10 cellular contexts compared by ENCODE assay signal in the genomic region with DNA sequence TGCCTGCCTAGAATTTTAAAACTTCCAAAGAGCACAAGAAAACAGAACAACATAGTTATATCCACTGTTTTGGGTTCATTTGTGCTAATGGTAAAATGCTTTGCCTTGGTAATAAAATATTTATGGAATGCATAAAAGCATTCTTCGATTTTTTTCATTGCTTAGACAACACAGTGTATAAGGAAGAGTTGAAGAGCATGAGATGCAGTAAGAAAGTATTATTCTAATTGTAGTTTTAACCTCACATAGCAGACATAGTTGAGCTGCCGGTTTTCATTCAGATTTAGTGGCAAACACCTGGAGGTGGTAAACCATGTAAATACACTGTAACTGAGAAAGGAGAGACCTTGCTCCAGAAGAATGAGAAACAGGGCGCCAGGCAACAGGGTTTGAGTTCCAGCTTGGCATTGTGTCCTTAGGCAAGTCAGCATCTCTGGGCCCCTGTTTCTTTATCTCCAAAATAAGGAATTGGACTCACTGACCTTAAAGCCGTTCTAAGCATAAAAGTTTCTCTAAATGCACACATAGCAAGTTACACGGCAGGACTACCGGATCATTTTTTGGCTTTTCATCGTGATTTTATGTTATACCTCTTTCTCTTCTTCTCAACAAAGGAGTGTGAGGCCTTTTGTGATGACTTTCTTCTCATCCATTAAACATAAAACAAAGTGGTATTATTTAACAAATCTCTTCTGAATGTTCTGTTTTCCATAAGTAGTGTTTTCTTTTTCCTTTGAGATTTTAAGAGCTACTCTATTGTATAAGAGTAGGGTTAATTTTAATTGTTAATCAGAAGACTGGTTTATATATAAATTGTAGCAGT. TPM values are rescaled to one million over a fixed set of nuclear protein-coding genes. Genes with fewer than 3 reads are reported as not detected.
DNase-seq lines count a peak whose midpoint lies in the region; ATAC-seq, FAIRE-seq and TF ChIP-seq lines count a peak whose summit lies in the region.
"Had no signal": no experiment of that assay in that cellular context is flagged by ENCODE, and none has a peak within 500 bp of the region (broad histone marks: within the 10 kb centered on the region; RNA-seq: fewer than 3 reads in every experiment).

No MANE protein-coding gene starts in this region.

- no peak for DNase-seq in activated CD8-positive, alpha-beta memory T cell treated with anti-CD3 and anti-CD28 coated beads, Interleukin-2, amount 10 ng/mL, durations not matched to agents 7 days and 5 days
- no peak for DNase-seq in activated CD8-positive, alpha-beta memory T cell treated with anti-CD3 and anti-CD28 coated beads for 24 hours
- no peak for DNase-seq in activated naive CD8-positive, alpha-beta T cell treated with anti-CD3 and anti-CD28 coated beads for 36 hours
- DNase-seq in iPS DF 6.9 (ENCODE audit: low read depth, low spot score) (no peak), gastrocnemius medialis (no peak), frontal cortex (ENCODE audit: low spot score in 2 of 2) (no peak)

- H3K27ac ChIP-seq in iPS DF 6.9 (ENCODE audit: low read length) (peak overlapping the region; percentile 93), gastrocnemius medialis (peak overlapping the region; percentile 77 to 98 (median 96))

- H3K4me1 Mint-ChIP-seq in activated CD8-positive, alpha-beta memory T cell treated with anti-CD3 and anti-CD28 coated beads, Interleukin-2, amount 10 ng/mL, durations not matched to agents 7 days and 5 days: peaks cover 69% of the 10 kb centered on the region
- H3K4me1 Mint-ChIP-seq in activated naive CD8-positive, alpha-beta T cell treated with anti-CD3 and anti-CD28 coated beads for 36 hours: peaks cover 55% of the 10 kb centered on the region

- no peaks in the 10 kb centered on the region for H3K9me3 ChIP-seq in iPS DF 6.9 (ENCODE audit: control insufficient read depth, insufficient read depth, low read length)
- H3K9me3 ChIP-seq in gastrocnemius medialis: no peaks in the 10 kb centered on the region

- FAIRE-seq in frontal cortex (lab: Jason Lieb, UNC): no peak
- FAIRE-seq: endothelial cell of umbilical vein had no signal

- no peak for TF ChIP-seq CTCF in gastrocnemius medialis (IDR thresholded peaks at IDR 0.05 in 4 of 5, conservative IDR thresholded peaks at IDR 0.05 in 1 of 5)

- no peak for TF ChIP-seq POLR2A in gastrocnemius medialis (IDR thresholded peaks at IDR 0.05)

- H3K27me3 Mint-ChIP-seq in activated CD8-positive, alpha-beta memory T cell treated with anti-CD3 and anti-CD28 coated beads, Interleukin-2, amount 10 ng/mL, durations not matched to agents 7 days and 5 days: no peaks in the 10 kb centered on the region
- H3K27me3 Mint-ChIP-seq in activated naive CD8-positive, alpha-beta T cell treated with anti-CD3 and anti-CD28 coated beads for 36 hours: no peaks in the 10 kb centered on the region
- H3K27me3 Mint-ChIP-seq: stimulated activated memory B cell treated with anti-CD40 and anti-IgM and Interleukin-4, amounts not matched to agents 10 μg/mL and 1 μg/mL and 100 μg/mL, for 72 hours had no signal

- peaks cover 9% of the 10 kb centered on the region; the same call in 1 of the 2 replicates for H3K4me1 ChIP-seq in iPS DF 6.9 (ENCODE audit: control insufficient read depth, insufficient read depth, low read length)
- H3K4me1 ChIP-seq in gastrocnemius medialis: peaks cover 94% of the 10 kb centered on the region in 2 donors

- in situ Hi-C loops in gastrocnemius medialis (cut with MboI; ENCODE audit: low sequenced_read_pairs in 4 of 4): loop anchor here in 2 of 4 donors (10.0 to 25.0 kb wide), 2 partner anchors 155 to 162 kb away; no protein-coding TSS in a partner anchor

- H3K36me3 ChIP-seq in iPS DF 6.9 (ENCODE audit: control insufficient read depth, insufficient read depth, low read length): no peaks in the 10 kb centered on the region
- no peaks in the 10 kb centered on the region for H3K36me3 ChIP-seq in gastrocnemius medialis

- CTCF ChIA-PET in activated CD8-positive, alpha-beta memory T cell treated with anti-CD3 and anti-CD28 coated beads, Interleukin-2, amount 10 ng/mL, durations not matched to agents 7 days and 5 days (lab: Charles Lee): interaction anchor here (0.7 to 7.9 kb wide), 2 partner anchors 8 to 28 kb away, joined by 3 to 52 read pairs; a partner anchor contains a TSS

- ATAC-seq in activated CD8-positive, alpha-beta memory T cell treated with anti-CD3 and anti-CD28 coated beads, Interleukin-2, amount 10 ng/mL, durations not matched to agents 7 days and 5 days: no peak
- no peak for ATAC-seq in gastrocnemius medialis
- no peak for ATAC-seq in GM19463 (IDR thresholded peaks at IDR 0.05; ENCODE audit: unreplicated experiment)
- no peak for ATAC-seq in HG03354 (IDR thresholded peaks at IDR 0.05; ENCODE audit: poor library complexity, severe bottlenecking, unreplicated experiment)
- ATAC-seq: stimulated activated memory B cell treated with anti-CD40 and anti-IgM and Interleukin-4, amounts not matched to agents 10 μg/mL and 1 μg/mL and 100 μg/mL, for 72 hours had no signal

- no CpG with 5 or more reads among the region's 7 CpGs for WGBS in iPS DF 6.9 (ENCODE audit: insufficient coverage, insufficient read length)

- peaks cover 81% of the 10 kb centered on the region for H3K36me3 Mint-ChIP-seq in activated CD8-positive, alpha-beta memory T cell treated with anti-CD3 and anti-CD28 coated beads, Interleukin-2, amount 10 ng/mL, durations not matched to agents 7 days and 5 days
- H3K36me3 Mint-ChIP-seq in activated naive CD8-positive, alpha-beta T cell treated with anti-CD3 and anti-CD28 coated beads for 36 hours: peaks cover 54% of the 10 kb centered on the region

- no peak overlapping the region for H3K4me3 Mint-ChIP-seq in activated CD8-positive, alpha-beta memory T cell treated with anti-CD3 and anti-CD28 coated beads, Interleukin-2, amount 10 ng/mL, durations not matched to agents 7 days and 5 days
- H3K4me3 Mint-ChIP-seq in activated naive CD8-positive, alpha-beta T cell treated with anti-CD3 and anti-CD28 coated beads for 36 hours: no peak overlapping the region
- H3K4me3 Mint-ChIP-seq: stimulated activated memory B cell treated with anti-CD40 and anti-IgM and Interleukin-4, amounts not matched to agents 10 μg/mL and 1 μg/mL and 100 μg/mL, for 72 hours had no signal

- intact Hi-C loops in gastrocnemius medialis (cut with DNase I; ENCODE audit: low total_unique reads): loop anchor here (10.0 kb wide), 2 partner anchors 295 to 1205 kb away; a partner anchor contains a TSS

- H3K4me3 ChIP-seq in iPS DF 6.9 (ENCODE audit: low read length) (no peak overlapping the region), gastrocnemius medialis (peak overlapping the region in 3 of 4 donors; percentile 15 to 21 (median 18))

- peaks cover 10% of the 10 kb centered on the region for H3K9me3 Mint-ChIP-seq in activated CD8-positive, alpha-beta memory T cell treated with anti-CD3 and anti-CD28 coated beads, Interleukin-2, amount 10 ng/mL, durations not matched to agents 7 days and 5 days (ENCODE audit: low read depth)
- peaks cover 11% of the 10 kb centered on the region for H3K9me3 Mint-ChIP-seq in activated naive CD8-positive, alpha-beta T cell treated with anti-CD3 and anti-CD28 coated beads for 36 hours
- H3K9me3 Mint-ChIP-seq: stimulated activated memory B cell treated with anti-CD40 and anti-IgM and Interleukin-4, amounts not matched to agents 10 μg/mL and 1 μg/mL and 100 μg/mL, for 72 hours had no signal

- H3K27me3 ChIP-seq in iPS DF 6.9 (ENCODE audit: control insufficient read depth, insufficient read depth, low read length): no peaks in the 10 kb centered on the region
- H3K27me3 ChIP-seq in gastrocnemius medialis: no peaks in the 10 kb centered on the region

- H3K27ac Mint-ChIP-seq in activated CD8-positive, alpha-beta memory T cell treated with anti-CD3 and anti-CD28 coated beads, Interleukin-2, amount 10 ng/mL, durations not matched to agents 7 days and 5 days: peak overlapping the region; percentile 64
- peak overlapping the region; percentile 35 for H3K27ac Mint-ChIP-seq in activated naive CD8-positive, alpha-beta T cell treated with anti-CD3 and anti-CD28 coated beads for 36 hours
- H3K27ac Mint-ChIP-seq: stimulated activated memory B cell treated with anti-CD40 and anti-IgM and Interleukin-4, amounts not matched to agents 10 μg/mL and 1 μg/mL and 100 μg/mL, for 72 hours had no signal

RNA-seq across cellular contexts. Expression of a gene that starts 7.9 kb away (rescaled TPM):
- 100 to 1,000 TPM; 109 to 124 TPM for total RNA-seq in activated CD8-positive, alpha-beta memory T cell treated with anti-CD3 and anti-CD28 coated beads, Interleukin-2, amount 10 ng/mL, durations not matched to agents 7 days and 5 days
- total RNA-seq in activated naive CD8-positive, alpha-beta T cell treated with anti-CD3 and anti-CD28 coated beads for 36 hours: 10 to 100 TPM; 70.0 to 71.5 TPM
- total RNA-seq in gastrocnemius medialis: 100 to 1,000 TPM; 398 to 784 (median 580) TPM
- total RNA-seq in frontal cortex: 70.5 TPM
